Comparison of ENCODE assay signal across 17 cellular contexts in the genomic region with DNA sequence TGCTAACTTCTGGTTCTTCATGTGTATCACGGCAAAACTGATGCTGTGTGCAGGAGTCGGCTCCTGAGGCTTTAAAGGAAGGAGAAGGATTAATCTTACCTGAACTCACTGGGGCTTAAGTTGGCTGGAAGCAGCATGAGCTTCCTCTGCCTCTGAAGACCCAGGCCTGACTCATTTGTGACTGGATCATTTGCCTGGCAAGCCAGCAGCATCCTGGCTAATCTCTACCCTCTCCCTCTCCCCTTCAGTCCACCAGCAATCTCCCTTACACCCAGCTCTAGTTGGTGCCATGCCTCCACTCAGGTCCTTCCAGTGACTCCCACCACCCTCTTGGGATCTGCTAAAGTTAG.
A peak's percentile ranks its signal among the peaks of the same experiment; 100 is the strongest.
DNase-seq lines count a peak whose midpoint lies in the region; TF ChIP-seq lines count a peak whose summit lies in the region.
"Had no signal": no experiment of that assay in that cellular context is flagged by ENCODE, and none has a peak within 500 bp of the region (broad histone marks: within the 10 kb centered on the region; RNA-seq: fewer than 3 reads in every experiment).

No MANE protein-coding gene starts in this region.

- POLR2A ChIA-PET in PC-9 (lab: Charles Lee; ENCODE audit: unreplicated experiment): no interaction called here

- peak; percentile 12 for DNase-seq in GM04504 (ENCODE audit: low read depth)
- DNase-seq in PC-9: peak in 1 of 2 experiments; percentile 37
- DNase-seq in chondrocyte (ENCODE audit: low spot score): no peak
- peak; percentile 74 for DNase-seq in osteoblast (ENCODE audit: insufficient read length, low spot score, missing footprints)
- DNase-seq in NCI-H526 treated with DMSO at 0.1 percent for 48 hours (lab: John Stamatoyannopoulos, UW): no peak
- no peak for DNase-seq in cortex of kidney (lab: John Stamatoyannopoulos, UW)
- DNase-seq in COLO668 (lab: John Stamatoyannopoulos, UW; ENCODE audit: unreplicated experiment): no peak
- no peak for DNase-seq in T-helper 1 cell
- DNase-seq: left ventricle myocardium superior, MM.1S, NCI-H2081, NCI-H526, Peyer's patch, posterior cingulate gyrus, stomach, T-cell had no signal

- H3K79me2 ChIP-seq in PC-9 (ENCODE audit: low read depth) (no peaks in the 10 kb centered on the region), osteoblast (ENCODE audit: insufficient read depth, low read length) (no peaks in the 10 kb centered on the region)

- H3K36me3 Mint-ChIP-seq in chondrocyte (ENCODE audit: low read depth): no peaks in the 10 kb centered on the region
- H3K36me3 Mint-ChIP-seq: T-cell had no signal

- intact Hi-C loops in PC-9 (cut with micrococcal nuclease; ENCODE audit: unreplicated experiment): no loop called here

- CTCF ChIA-PET in PC-9 (lab: Charles Lee): no interaction called here

- H3K27me3 ChIP-seq in PC-9 (ENCODE audit: insufficient read depth, low read depth) (no peaks in the 10 kb centered on the region), osteoblast (ENCODE audit: insufficient read depth, low read length) (no peaks in the 10 kb centered on the region)
- H3K27me3 ChIP-seq: ascending aorta, Peyer's patch had no signal

- H4K20me1 ChIP-seq in PC-9 (ENCODE audit: insufficient read depth) (no peaks in the 10 kb centered on the region), osteoblast (ENCODE audit: insufficient read depth, low read length) (no peaks in the 10 kb centered on the region)

- H3K4me1 ChIP-seq in PC-9 (replicated peaks; ENCODE audit: insufficient read depth) (peaks cover 19% of the 10 kb centered on the region; the same call in 1 of the 2 replicates), osteoblast (ENCODE audit: insufficient read depth, low read length) (peaks cover 19% of the 10 kb centered on the region)
- H3K4me1 ChIP-seq: ascending aorta, Peyer's patch, stomach had no signal

- peaks cover 2% of the 10 kb centered on the region for H3K9me3 Mint-ChIP-seq in chondrocyte (ENCODE audit: low read depth)
- H3K9me3 Mint-ChIP-seq: T-cell had no signal

- peaks cover 14% of the 10 kb centered on the region; the same call in 1 of the 2 replicates for H3F3A ChIP-seq in PC-9 (ENCODE audit: insufficient read depth, low read depth)

- H3K9me2 ChIP-seq in PC-9 (ENCODE audit: insufficient read depth): no peaks in the 10 kb centered on the region

- peaks cover 13% of the 10 kb centered on the region for H3K4me1 Mint-ChIP-seq in chondrocyte (ENCODE audit: low read depth)
- H3K4me1 Mint-ChIP-seq: T-cell had no signal

- no peak overlapping the region for H3K4me3 ChIP-seq in PC-9
- H3K4me3 ChIP-seq in osteoblast (ENCODE audit: insufficient read depth, low read length): no peak overlapping the region
- H3K4me3 ChIP-seq: ascending aorta, Peyer's patch, stomach had no signal

- H3K36me3 ChIP-seq in PC-9 (ENCODE audit: low read depth) (no peaks in the 10 kb centered on the region), osteoblast (ENCODE audit: insufficient read depth, low read length) (no peaks in the 10 kb centered on the region)
- H3K36me3 ChIP-seq: ascending aorta, Peyer's patch, stomach had no signal

- H3K9me3 ChIP-seq in PC-9 (ENCODE audit: insufficient read depth, low read depth) (no peaks in the 10 kb centered on the region; the same call in 1 of the 2 replicates), osteoblast (ENCODE audit: low read depth, low read length) (no peaks in the 10 kb centered on the region)
- H3K9me3 ChIP-seq: ascending aorta had no signal

- no peak overlapping the region for H3K4me3 Mint-ChIP-seq in chondrocyte (ENCODE audit: unreplicated experiment)
- H3K4me3 Mint-ChIP-seq: T-cell had no signal

- peak overlapping the region; percentile 76 for H3K27ac Mint-ChIP-seq in chondrocyte (ENCODE audit: unreplicated experiment)
- H3K27ac Mint-ChIP-seq: T-cell had no signal

- H3K27me3 Mint-ChIP-seq in chondrocyte (ENCODE audit: low read depth): no peaks in the 10 kb centered on the region

- no peak overlapping the region for H3K4me2 ChIP-seq in PC-9
- H3K4me2 ChIP-seq in osteoblast (ENCODE audit: insufficient read depth, low read length): peak overlapping the region; percentile 19

- BruUV-seq in PC-9 (replicated peaks; lab: Mats Ljungman, UMichigan): no TSS peak

- TF ChIP-seq CTCF in PC-9 (conservative IDR thresholded peaks at IDR 0.05) (no peak), chondrocyte (IDR thresholded peaks at IDR 0.05) (no peak), osteoblast (IDR thresholded peaks at IDR 0.05; ENCODE audit: extremely low read depth, low read depth, low read length) (no peak)

- H3K27ac ChIP-seq in PC-9: peak overlapping the region; percentile 47
- H3K27ac ChIP-seq in osteoblast (ENCODE audit: low read depth, low read length): peak overlapping the region; percentile 84
- H3K27ac ChIP-seq: ascending aorta, Peyer's patch, stomach had no signal

- no peak overlapping the region for H2AFZ ChIP-seq in PC-9
- H2AFZ ChIP-seq in osteoblast (ENCODE audit: low read length): peak overlapping the region; percentile 3

Comparison
In these comparisons a context has a peak if more than half of its experiments do, and no peak if none do; other contexts are left out.
1. DNase-seq: peak in GM04504 (single experiment) and osteoblast (single experiment); none in chondrocyte (single experiment), NCI-H526 treated with DMSO at 0.1 percent for 48 hours (single experiment), cortex of kidney (single experiment), COLO668 (single experiment) and T-helper 1 cell (0 of 5).